23 cellular contexts compared by ENCODE assay signal in genomic region chr6:7763896-7764295, GRCh38. TPM values are rescaled to one million over a fixed set of nuclear protein-coding genes. Genes with fewer than 3 reads are reported as not detected.
DNase-seq lines count a peak whose midpoint lies in the region; ATAC-seq and TF ChIP-seq lines count a peak whose summit lies in the region.
"Had no signal": no experiment of that assay in that cellular context is flagged by ENCODE, and none has a peak within 500 bp of the region (broad histone marks: within the 10 kb centered on the region; RNA-seq: fewer than 3 reads in every experiment).

No MANE protein-coding gene starts in this region.

- H3K9me3 ChIP-seq in gastrocnemius medialis = no peaks in the 10 kb centered on the region
- H3K9me3 ChIP-seq: esophagus muscularis mucosa, gastroesophageal sphincter, sigmoid colon, tibial nerve had no signal

- H3K4me3 ChIP-seq in gastrocnemius medialis = no peak overlapping the region
- H3K4me3 ChIP-seq: coronary artery, esophagus muscularis mucosa, gastroesophageal sphincter, K562, sigmoid colon, tibial nerve had no signal

- TF ChIP-seq POLR2A in gastrocnemius medialis (IDR thresholded peaks at IDR 0.05) = no peak

- no peak for TF ChIP-seq CTCF in gastrocnemius medialis (IDR thresholded peaks at IDR 0.05 in 4 of 5, conservative IDR thresholded peaks at IDR 0.05 in 1 of 5)

- H3K36me3 ChIP-seq in gastrocnemius medialis = no peaks in the 10 kb centered on the region
- H3K36me3 ChIP-seq: esophagus muscularis mucosa, gastroesophageal sphincter, sigmoid colon, tibial nerve had no signal

- peaks cover 0 to 3% (median 0%) of the 10 kb centered on the region in 3 donors for H3K27me3 ChIP-seq in gastrocnemius medialis
- H3K27me3 ChIP-seq: esophagus muscularis mucosa, gastroesophageal sphincter, sigmoid colon, tibial nerve had no signal

- ATAC-seq in gastrocnemius medialis (peak; percentile 36), HG02759 (IDR thresholded peaks at IDR 0.05; ENCODE audit: unreplicated experiment) (no peak), GM18909 (IDR thresholded peaks at IDR 0.05; ENCODE audit: poor library complexity, unreplicated experiment) (no peak)
- ATAC-seq: gastroesophageal sphincter, K562 had no signal

- intact Hi-C loops in gastrocnemius medialis (cut with DNase I; ENCODE audit: low total_unique reads) = no loop called here

- no peaks in the 10 kb centered on the region for H3K4me1 ChIP-seq in gastrocnemius medialis
- H3K4me1 ChIP-seq: esophagus muscularis mucosa, gastroesophageal sphincter, sigmoid colon had no signal

- in situ Hi-C loops in gastrocnemius medialis (cut with MboI; ENCODE audit: low sequenced_read_pairs in 4 of 4) = no loop called here
- in situ Hi-C loops in ACHN (cut with HindIII; ENCODE audit: low pct_ligation_motif_present, low pct_unique_long_range_greater_than_20kb, low sequenced_read_pairs) = no loop called here

- peak; percentile 20 to 58 (median 52) for DNase-seq in NCI-H1417 (lab: John Stamatoyannopoulos, UW)
- DNase-seq in NCI-H1417 treated with DMSO at 0.1 percent for 48 hours (lab: John Stamatoyannopoulos, UW) = no peak
- DNase-seq in NCI-H2171 treated with DMSO at 0.1 percent for 48 hours (lab: John Stamatoyannopoulos, UW) = peak; percentile 94
- peak; percentile 54 to 57 for DNase-seq in SHP77 (lab: John Stamatoyannopoulos, UW)
- peak in 1 of 2 donors; percentile 16 for DNase-seq in gastrocnemius medialis
- DNase-seq in ACHN = no peak
- DNase-seq: 8988T; activated B cell treated with CpG ODN at 0.5 μM for 24 hours; activated naive CD4-positive, alpha-beta T cell treated with anti-CD3 and anti-CD28 coated beads, Interleukin-2, amount 50 U/mL, for 16 hours; amygdala; CD4-positive, alpha-beta memory T cell; DMS79 treated with DMSO at 0.1 percent for 48 hours; hypothalamus; NCI-H1436 treated with DMSO at 0.1 percent for 48 hours; NCI-H524; sigmoid colon had no signal

- H3K27ac ChIP-seq in gastrocnemius medialis = no peak overlapping the region
- H3K27ac ChIP-seq: coronary artery, esophagus muscularis mucosa, gastroesophageal sphincter, sigmoid colon, tibial nerve had no signal

RNA-seq across cellular contexts. Expression of gene BMP6, which starts 38.0 kb away (rescaled TPM):
- total RNA-seq in gastrocnemius medialis = 1 to 10 TPM; 1.7 to 8.3 (median 3.3) TPM
- total RNA-seq: CD4-positive, alpha-beta memory T cell had no signal

Comparison
In these comparisons a context has a peak if more than half of its experiments do, and no peak if none do; other contexts are left out.
1. DNase-seq: peak in NCI-H1417 (3 of 3), NCI-H2171 treated with DMSO at 0.1 percent for 48 hours (single experiment) and SHP77 (2 of 2); none in NCI-H1417 treated with DMSO at 0.1 percent for 48 hours (single experiment) and ACHN (single experiment).
2. ATAC-seq: peak in gastrocnemius medialis (2 of 2); none in HG02759 (single experiment) and GM18909 (single experiment).